Comparison of ENCODE assay signal across 10 cellular contexts in genomic region chr17:64442550-64442971, GRCh38.
DNase-seq lines count a peak whose midpoint lies in the region; ATAC-seq and TF ChIP-seq lines count a peak whose summit lies in the region.
"Had no signal": no experiment of that assay in that cellular context is flagged by ENCODE, and none has a peak within 500 bp of the region (broad histone marks: within the 10 kb centered on the region; RNA-seq: fewer than 3 reads in every experiment).

No MANE protein-coding gene starts in this region.

- TF ChIP-seq CTCF in DOHH2 (IDR thresholded peaks at IDR 0.05; ENCODE audit: low read depth, low read length, poor library complexity, severe bottlenecking) = no peak
- TF ChIP-seq CTCF in nephron progenitor cell (IDR thresholded peaks at IDR 0.05) = no peak

- peak overlapping the region; percentile 36 for H3K27ac Mint-ChIP-seq in nephron progenitor cell

- H3K36me3 Mint-ChIP-seq in nephron progenitor cell (ENCODE audit: low read depth) = peaks cover 4% of the 10 kb centered on the region

- peaks cover 5% of the 10 kb centered on the region for H3K4me1 Mint-ChIP-seq in nephron progenitor cell

- H3F3A ChIP-seq in DOHH2 (ENCODE audit: control insufficient read depth, insufficient read depth) = peaks cover 3% of the 10 kb centered on the region; the same call in 1 of the 2 replicates

- no peaks in the 10 kb centered on the region for H3K79me2 ChIP-seq in DOHH2 (ENCODE audit: control insufficient read depth, low read length)

- peak; percentile 71 for DNase-seq in OCI-M1 (lab: John Stamatoyannopoulos, UW)
- DNase-seq in effector memory CD4-positive, alpha-beta T cell = no peak
- DNase-seq in nephron progenitor cell = no peak
- no peak for DNase-seq in RPMI8226
- DNase-seq: NCI-H2227 treated with DMSO at 0.1 percent for 48 hours had no signal

- H3K4me1 ChIP-seq in DOHH2 (ENCODE audit: control insufficient read depth, low read length) = peaks cover 35% of the 10 kb centered on the region
- peaks cover 16% of the 10 kb centered on the region for H3K4me1 ChIP-seq in effector memory CD4-positive, alpha-beta T cell (ENCODE audit: control insufficient read depth, insufficient read depth, low read length, poor library complexity, severe bottlenecking)

- no peaks in the 10 kb centered on the region for H3K9me2 ChIP-seq in DOHH2 (replicated peaks; ENCODE audit: control insufficient read depth, low read length)

- no peaks in the 10 kb centered on the region for H3K27me3 ChIP-seq in DOHH2 (ENCODE audit: control insufficient read depth, low read length)
- no peaks in the 10 kb centered on the region for H3K27me3 ChIP-seq in effector memory CD4-positive, alpha-beta T cell (replicated peaks; ENCODE audit: control insufficient read depth, insufficient read depth, low read length, poor library complexity, severe bottlenecking)
- H3K27me3 ChIP-seq: brain microvascular endothelial cell had no signal

- H3K4me2 ChIP-seq in DOHH2 (ENCODE audit: low read length) = peak overlapping the region; percentile 79

- H3K4me3 Mint-ChIP-seq in nephron progenitor cell = no peak overlapping the region

- peaks cover 25% of the 10 kb centered on the region for H3K9me3 ChIP-seq in DOHH2 (ENCODE audit: control insufficient read depth, insufficient read depth, low read length)
- peaks cover 7% of the 10 kb centered on the region for H3K9me3 ChIP-seq in effector memory CD4-positive, alpha-beta T cell (ENCODE audit: control insufficient read depth, low read length)

- H3K36me3 ChIP-seq in DOHH2 (ENCODE audit: control insufficient read depth, low read length) = no peaks in the 10 kb centered on the region
- no peaks in the 10 kb centered on the region for H3K36me3 ChIP-seq in effector memory CD4-positive, alpha-beta T cell (ENCODE audit: control insufficient read depth, insufficient read depth, low read length)
- H3K36me3 ChIP-seq: brain microvascular endothelial cell had no signal

- H3K27ac ChIP-seq in DOHH2 (ENCODE audit: low read depth, low read length) = peak overlapping the region; percentile 59
- peak overlapping the region; percentile 27 for H3K27ac ChIP-seq in effector memory CD4-positive, alpha-beta T cell (ENCODE audit: insufficient read depth, low read length, poor library complexity, severe bottlenecking)

- H3K9me3 Mint-ChIP-seq in nephron progenitor cell = peaks cover 28% of the 10 kb centered on the region

- H3K27me3 Mint-ChIP-seq in nephron progenitor cell (ENCODE audit: low read depth, poor library complexity) = peaks cover 10% of the 10 kb centered on the region

- ATAC-seq in HG03039 (IDR thresholded peaks at IDR 0.05; ENCODE audit: unreplicated experiment) = no peak
- ATAC-seq in GM19395 (IDR thresholded peaks at IDR 0.05; ENCODE audit: unreplicated experiment) = no peak
- no peak for ATAC-seq in GM19023 (IDR thresholded peaks at IDR 0.05; ENCODE audit: unreplicated experiment)

- H4K20me1 ChIP-seq in DOHH2 (ENCODE audit: control insufficient read depth, insufficient read depth, low read depth, low read length) = no peaks in the 10 kb centered on the region

- peak overlapping the region; percentile 58 for H3K4me3 ChIP-seq in DOHH2 (ENCODE audit: low read length)
- H3K4me3 ChIP-seq in effector memory CD4-positive, alpha-beta T cell (ENCODE audit: insufficient read depth, low read depth, low read length, poor library complexity, severe bottlenecking) = peak overlapping the region; percentile 28
